1 cellular context compared by ENCODE assay signal in genomic region chr5:93601433-93602175, GRCh38.
TF ChIP-seq lines count a peak whose summit lies in the region.

No MANE protein-coding gene starts in this region.

TF ChIP-seq in SK-N-SH, 30 proteins besides CTCF, POLR2A, EP300 and RAD21 (continued from another document):
- TF ChIP-seq SMC3 (IDR thresholded peaks at IDR 0.05; ENCODE audit: low read depth, low read length), result no peak
- no peak for TF ChIP-seq TAF1 (IDR thresholded peaks at IDR 0.05; ENCODE audit: borderline replicate concordance, low read depth, low read length)
- no peak for TF ChIP-seq PBX3 (IDR thresholded peaks at IDR 0.05)
- peak; percentile 66; the same call in 1 of the 2 replicates for TF ChIP-seq TCF12 (IDR thresholded peaks at IDR 0.05)
- TF ChIP-seq GATA2 (CRISPR knock-in tag; IDR thresholded peaks at IDR 0.05), result no peak
